ENCODE assay signal across 28 cellular contexts in genomic region chr11:32526715-32527114, GRCh38.
"Had no signal": no experiment of that assay in that cellular context is flagged by ENCODE, and none has a peak within 500 bp of the region (broad histone marks: within the 10 kb centered on the region; RNA-seq: fewer than 3 reads in every experiment).

No MANE protein-coding gene starts in this region.

- H3K4me2 ChIP-seq: KMS-11, SK-N-SH had no signal

- H3K27ac ChIP-seq: adrenal gland, breast epithelium, KMS-11, SJCRH30 had no signal

- H3K4me1 Mint-ChIP-seq: activated naive CD8-positive, alpha-beta T cell treated with anti-CD3 and anti-CD28 coated beads, Interleukin-2, amount 10 ng/mL, durations not matched to agents 7 days and 5 days had no signal

- H3K36me3 Mint-ChIP-seq: activated naive CD8-positive, alpha-beta T cell treated with anti-CD3 and anti-CD28 coated beads, Interleukin-2, amount 10 ng/mL, durations not matched to agents 7 days and 5 days had no signal

- H3K9me3 ChIP-seq: adrenal gland, breast epithelium, SJCRH30, SK-N-SH had no signal

- H3K4me1 ChIP-seq: adrenal gland, breast epithelium, SJCRH30 had no signal

- H3K36me3 ChIP-seq: adrenal gland, breast epithelium, SJCRH30 had no signal

- DNase-seq: activated CD4-positive, alpha-beta T cell treated with anti-CD3 and anti-CD28 coated beads for 4 hours; activated CD4-positive, alpha-beta T cell treated with anti-CD3 and anti-CD28 coated beads, Interleukin-2, amount 50 U/mL, for 4 hours; activated CD8-positive, alpha-beta memory T cell treated with anti-CD3 and anti-CD28 coated beads, Interleukin-2, amount 50 U/mL, for 48 hours; activated CD8-positive, alpha-beta T cell treated with anti-CD3 and anti-CD28 coated beads, Interleukin-2, amount 10 ng/mL, durations not matched to agents 7 days and 5 days; activated naive CD4-positive, alpha-beta T cell treated with anti-CD3 and anti-CD28 coated beads, Interleukin-2, amount 50 U/mL, for 16 hours; activated naive CD8-positive, alpha-beta T cell treated with anti-CD3 and anti-CD28 coated beads, Interleukin-2, amount 10 ng/mL, durations not matched to agents 7 days and 5 days; activated T-cell treated with anti-CD3 and anti-CD28 coated beads, Interleukin-2, amount 50 U/mL, for 1 hour; adrenal gland; IMR-90; NCI-H1092; NCI-H1417 treated with DMSO at 0.1 percent for 48 hours; NCI-H1694; NCI-H2029; NCI-H345; NCI-H510A; NCI-H82; NK-92 treated with Interleukin-12 subunit alpha and Interleukin-12 subunit beta, amount 100 ng/mL, for 24 hours; OCI-M1; RPMI8226; SJCRH30; SK-N-SH; SW 1271 had no signal

- H3K4me3 ChIP-seq: adrenal gland, breast epithelium, SJCRH30 had no signal

- H3K27me3 ChIP-seq: adrenal gland, breast epithelium, SJCRH30 had no signal

- ATAC-seq: activated CD4-positive, CD25-positive, alpha-beta regulatory T cell treated with anti-CD3 and anti-CD28 coated beads, Interleukin-2, amount 50 U/mL, for 24 hours; activated CD8-positive, alpha-beta T cell treated with anti-CD3 and anti-CD28 coated beads, Interleukin-2, amount 10 ng/mL, durations not matched to agents 7 days and 5 days; Panc1; Right ventricle myocardium inferior had no signal

- H3K27ac Mint-ChIP-seq: activated CD8-positive, alpha-beta T cell treated with anti-CD3 and anti-CD28 coated beads, Interleukin-2, amount 10 ng/mL, durations not matched to agents 7 days and 5 days; activated naive CD8-positive, alpha-beta T cell treated with anti-CD3 and anti-CD28 coated beads, Interleukin-2, amount 10 ng/mL, durations not matched to agents 7 days and 5 days; T-helper 1 cell treated with Interleukin-12 subunit alpha and Interleukin-12 subunit beta and Interleukin-4 antibody, amounts not matched to agents 30 μg/mL and 1 μg/mL, for 36 hours had no signal

- H3K4me3 Mint-ChIP-seq: activated CD8-positive, alpha-beta T cell treated with anti-CD3 and anti-CD28 coated beads, Interleukin-2, amount 10 ng/mL, durations not matched to agents 7 days and 5 days; activated naive CD8-positive, alpha-beta T cell treated with anti-CD3 and anti-CD28 coated beads, Interleukin-2, amount 10 ng/mL, durations not matched to agents 7 days and 5 days; T-helper 1 cell treated with Interleukin-12 subunit alpha and Interleukin-12 subunit beta and Interleukin-4 antibody, amounts not matched to agents 30 μg/mL and 1 μg/mL, for 36 hours had no signal

- H3K9ac ChIP-seq: KMS-11, SK-N-SH had no signal
